Comparison of ENCODE assay signal across 19 cellular contexts in the genomic region with DNA sequence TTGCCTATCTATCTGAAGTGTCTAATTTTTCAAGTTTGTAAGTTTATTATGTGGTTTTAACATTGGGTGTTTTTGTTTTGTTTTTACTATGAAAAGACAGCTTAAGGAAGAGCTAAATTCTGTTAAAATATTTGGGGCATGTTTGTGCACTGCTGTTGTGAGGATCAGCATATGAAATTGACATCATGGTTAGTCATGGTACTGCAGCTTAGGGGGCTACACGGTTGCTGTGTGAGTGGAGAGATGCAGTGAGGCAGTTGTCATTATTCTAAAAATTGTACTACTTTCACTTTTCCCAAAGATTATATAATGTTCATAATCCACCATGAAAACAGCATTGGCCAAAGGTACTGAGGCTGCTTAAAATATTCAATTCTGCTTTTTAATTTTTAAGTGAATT. TPM values are rescaled to one million over a fixed set of nuclear protein-coding genes. Genes with fewer than 3 reads are reported as not detected.
DNase-seq lines count a peak whose midpoint lies in the region; ATAC-seq, FAIRE-seq and TF ChIP-seq lines count a peak whose summit lies in the region.
"Had no signal": no experiment of that assay in that cellular context is flagged by ENCODE, and none has a peak within 500 bp of the region (broad histone marks: within the 10 kb centered on the region; RNA-seq: fewer than 3 reads in every experiment).

No MANE protein-coding gene starts in this region.

- TF ChIP-seq CTCF in A549 (IDR thresholded peaks at IDR 0.05) (no peak), glutamatergic neuron (IDR thresholded peaks at IDR 0.05; ENCODE audit: partially characterized antibody, unreplicated experiment) (peak; percentile 16)

- H3K4me2 ChIP-seq in A549 (no peak overlapping the region), GM23248 (ENCODE audit: unreplicated experiment) (no peak overlapping the region)
- H3K4me2 ChIP-seq: neural progenitor cell had no signal

- H3F3A ChIP-seq in GM23248 (ENCODE audit: insufficient read depth): peaks cover 50% of the 10 kb centered on the region

- no peak overlapping the region for H3K4me3 Mint-ChIP-seq in activated T-helper 17 cell treated with anti-CD3 and anti-CD28 coated beads, Interleukin-2, amount 50 U/mL, for 72 hours
- no peak overlapping the region for H3K4me3 Mint-ChIP-seq in glutamatergic neuron (ENCODE audit: unreplicated experiment)
- H3K4me3 Mint-ChIP-seq: activated CD4-positive, alpha-beta T cell treated with anti-CD3 and anti-CD28 coated beads, Interleukin-2, amount 10 ng/mL, durations not matched to agents 7 days and 5 days; activated naive CD8-positive, alpha-beta T cell treated with anti-CD3 and anti-CD28 coated beads, Interleukin-2, amount 10 ng/mL, durations not matched to agents 7 days and 5 days; neural progenitor cell had no signal

- no peak for FAIRE-seq in A549 (lab: Jason Lieb, UNC)

- peaks cover 99% of the 10 kb centered on the region for H3K36me3 Mint-ChIP-seq in activated T-helper 17 cell treated with anti-CD3 and anti-CD28 coated beads, Interleukin-2, amount 50 U/mL, for 72 hours (ENCODE audit: low read depth)
- peaks cover 4% of the 10 kb centered on the region for H3K36me3 Mint-ChIP-seq in glutamatergic neuron (ENCODE audit: unreplicated experiment)

- TF ChIP-seq POLR2A in A549 (IDR thresholded peaks at IDR 0.05; ENCODE audit: low read length): no peak

- peak overlapping the region; percentile 58 for H3K27ac Mint-ChIP-seq in activated T-helper 17 cell treated with anti-CD3 and anti-CD28 coated beads, Interleukin-2, amount 50 U/mL, for 72 hours
- no peak overlapping the region for H3K27ac Mint-ChIP-seq in glutamatergic neuron (ENCODE audit: unreplicated experiment)
- H3K27ac Mint-ChIP-seq: activated CD4-positive, alpha-beta T cell treated with anti-CD3 and anti-CD28 coated beads, Interleukin-2, amount 10 ng/mL, durations not matched to agents 7 days and 5 days; activated naive CD8-positive, alpha-beta T cell treated with anti-CD3 and anti-CD28 coated beads, Interleukin-2, amount 10 ng/mL, durations not matched to agents 7 days and 5 days; neural progenitor cell had no signal

- H3K9me3 Mint-ChIP-seq in activated T-helper 17 cell treated with anti-CD3 and anti-CD28 coated beads, Interleukin-2, amount 50 U/mL, for 72 hours: no peaks in the 10 kb centered on the region
- H3K9me3 Mint-ChIP-seq in glutamatergic neuron (ENCODE audit: unreplicated experiment): no peaks in the 10 kb centered on the region
- H3K9me3 Mint-ChIP-seq: activated CD4-positive, alpha-beta T cell treated with anti-CD3 and anti-CD28 coated beads, Interleukin-2, amount 10 ng/mL, durations not matched to agents 7 days and 5 days; activated naive CD8-positive, alpha-beta T cell treated with anti-CD3 and anti-CD28 coated beads, Interleukin-2, amount 10 ng/mL, durations not matched to agents 7 days and 5 days; neural progenitor cell had no signal

- POLR2A ChIA-PET in A549 (lab: Yijun Ruan, JAX): no interaction called here

- CTCF ChIA-PET in A549 (lab: Yijun Ruan, JAX): interaction anchor here (0.6 kb wide), 1 partner anchor 1170 kb away, joined by 4 read pairs; no protein-coding TSS in a partner anchor

- no peak for TF ChIP-seq EP300 in A549 (IDR thresholded peaks at IDR 0.05)

- H3K27ac ChIP-seq in A549: no peak overlapping the region
- no peak overlapping the region for H3K27ac ChIP-seq in GM23248
- H3K27ac ChIP-seq: cardiac muscle cell, upper lobe of right lung had no signal

- WGBS in A549 (ENCODE audit: missing lambda C conversion rate): 39% methylated on average over 1 of the region's 1 CpG
- 3 to 4% methylated on average over 1 of the region's 1 CpG for WGBS in GM23248 (ENCODE audit: low coverage in 1 of 2, low lambda C conversion rate in 2 of 2, missing lambda C conversion rate in 2 of 2), 2 experiments

- H3K9me3 ChIP-seq in A549: no peaks in the 10 kb centered on the region
- no peaks in the 10 kb centered on the region for H3K9me3 ChIP-seq in GM23248 (ENCODE audit: low read depth)
- H3K9me3 ChIP-seq: upper lobe of right lung had no signal

- ATAC-seq in A549: 0 out of 6 replicates have a peak, but pooled peaks have one; percentile 55 to 58
- ATAC-seq in activated T-helper 17 cell treated with anti-CD3 and anti-CD28 coated beads, Interleukin-2, amount 50 U/mL, for 72 hours (replicated peaks): no peak
- ATAC-seq: stimulated activated naive CD8-positive, alpha-beta T cell treated with anti-CD3 and anti-CD28 coated beads, Interleukin-15, Interleukin-2, amounts not matched to agents 100 U/mL and 50 U/mL, for 24 hours; upper lobe of right lung had no signal

- H3K36me3 ChIP-seq in GM23248 (ENCODE audit: low read depth): peaks cover 53% of the 10 kb centered on the region

- H4K20me1 ChIP-seq in GM23248 (ENCODE audit: insufficient read depth): no peaks in the 10 kb centered on the region; the same call in 1 of the 2 replicates

- H3K27me3 Mint-ChIP-seq in activated T-helper 17 cell treated with anti-CD3 and anti-CD28 coated beads, Interleukin-2, amount 50 U/mL, for 72 hours: no peaks in the 10 kb centered on the region
- no peaks in the 10 kb centered on the region for H3K27me3 Mint-ChIP-seq in glutamatergic neuron (ENCODE audit: unreplicated experiment)
- H3K27me3 Mint-ChIP-seq: activated CD4-positive, alpha-beta T cell treated with anti-CD3 and anti-CD28 coated beads, Interleukin-2, amount 10 ng/mL, durations not matched to agents 7 days and 5 days; activated naive CD8-positive, alpha-beta T cell treated with anti-CD3 and anti-CD28 coated beads, Interleukin-2, amount 10 ng/mL, durations not matched to agents 7 days and 5 days had no signal

- H3K9me2 ChIP-seq in GM23248 (ENCODE audit: insufficient read depth): no peaks in the 10 kb centered on the region

- H2AFZ ChIP-seq in GM23248: no peak overlapping the region
- H2AFZ ChIP-seq: neural progenitor cell had no signal

- no peak for DNase-seq in A549 (ENCODE audit: low read depth in 1 of 2, low spot score in 1 of 2)
- peak; percentile 28 for DNase-seq in GM23248
- DNase-seq in glutamatergic neuron: no peak
- DNase-seq in NCI-H524 (lab: John Stamatoyannopoulos, UW): no peak
- DNase-seq in activated CD4-positive, alpha-beta T cell treated with anti-CD3 and anti-CD28 coated beads, Interleukin-2, amount 50 U/mL, for 4 hours: no peak
- no peak for DNase-seq in RPMI8226
- DNase-seq in HUDEP-2 (lab: John Stamatoyannopoulos, UW; ENCODE audit: unreplicated experiment in 76 of 76): no peak
- DNase-seq: activated CD4-positive, alpha-beta T cell treated with anti-CD3 and anti-CD28 coated beads, Interleukin-2, amount 10 ng/mL, durations not matched to agents 7 days and 5 days; activated naive CD8-positive, alpha-beta T cell treated with anti-CD3 and anti-CD28 coated beads, Interleukin-2, amount 10 ng/mL, durations not matched to agents 7 days and 5 days; activated T-cell treated with anti-CD3 and anti-CD28 coated beads, Interleukin-2, amount 50 U/mL, for 48 hours; kidney glomerular epithelial cell; MV-4-11; NCI-H526 treated with DMSO at 0.1 percent for 48 hours; OCI-M1; stimulated activated naive CD8-positive, alpha-beta T cell treated with anti-CD3 and anti-CD28 coated beads, Interleukin-15, Interleukin-2, amounts not matched to agents 100 U/mL and 50 U/mL, for 24 hours; upper lobe of right lung had no signal

- in situ Hi-C loops in GM23248 (cut with MboI): no loop called here

- peaks cover 24% of the 10 kb centered on the region for H3K4me1 ChIP-seq in A549
- peaks cover 39% of the 10 kb centered on the region for H3K4me1 ChIP-seq in GM23248 (ENCODE audit: insufficient read depth)

- 0 out of 2 replicates have a peak, but pooled peaks cover 4% of the 10 kb centered on the region for H3K79me2 ChIP-seq in GM23248 (ENCODE audit: insufficient read depth)

- H3K4me3 ChIP-seq in A549 (no peak overlapping the region), GM23248 (no peak overlapping the region)
- H3K4me3 ChIP-seq: cardiac muscle cell, neural progenitor cell, upper lobe of right lung had no signal

- TF ChIP-seq RAD21 in A549 (conservative IDR thresholded peaks at IDR 0.05 in 1 of 2, IDR thresholded peaks at IDR 0.05 in 1 of 2): no peak

- no peaks in the 10 kb centered on the region for H3K27me3 ChIP-seq in GM23248 (replicated peaks; ENCODE audit: insufficient read depth)
- H3K27me3 ChIP-seq: cardiac muscle cell, neural progenitor cell, upper lobe of right lung had no signal

- H3K9ac ChIP-seq in GM23248: no peak overlapping the region
- H3K9ac ChIP-seq: neural progenitor cell had no signal

- H3K4me1 Mint-ChIP-seq in activated T-helper 17 cell treated with anti-CD3 and anti-CD28 coated beads, Interleukin-2, amount 50 U/mL, for 72 hours: peaks cover 10% of the 10 kb centered on the region
- peaks cover 14% of the 10 kb centered on the region for H3K4me1 Mint-ChIP-seq in glutamatergic neuron (ENCODE audit: low read depth, unreplicated experiment)
- H3K4me1 Mint-ChIP-seq: neural progenitor cell had no signal

TF ChIP-seq in A549, 52 proteins besides CTCF, POLR2A, EP300 and RAD21 (continues in another document):
- TF ChIP-seq, protein P1, sequence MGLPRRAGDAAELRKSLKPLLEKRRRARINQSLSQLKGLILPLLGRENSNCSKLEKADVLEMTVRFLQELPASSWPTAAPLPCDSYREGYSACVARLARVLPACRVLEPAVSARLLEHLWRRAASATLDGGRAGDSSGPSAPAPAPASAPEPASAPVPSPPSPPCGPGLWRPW (IDR thresholded peaks at IDR 0.05): no peak
- TF ChIP-seq TP53 (CRISPR knock-in tag; IDR thresholded peaks at IDR 0.05): no peak
- no peak for TF ChIP-seq MAFK (IDR thresholded peaks at IDR 0.05; ENCODE audit: partially characterized antibody)

RNA-seq across cellular contexts. Expression of a gene that starts 49.0 kb away (rescaled TPM):
- 141 and 194 TPM in 2 replicates for polyA plus RNA-seq in A549 (2011; rRNA removed)
- 66.2 and 70.1 TPM in 2 replicates for polyA plus RNA-seq in A549 (2012; cell fraction: cytosol; rRNA removed)
- polyA plus RNA-seq in A549 (2012; cell fraction: nucleus; rRNA removed): 46.8 and 61.2 TPM in 2 replicates
- polyA plus RNA-seq in A549 (2017; fragmentation: RNase III; extraction: RNeasy Plus Mini Kit Qiagen cat#74134 plus additional on column Dnase treatment): 64.5 to 73.3 TPM (median 68.1 TPM) in 3 replicates
- polyA minus RNA-seq in A549 (2011; rRNA and poly(A)+ RNA removed): 160 and 171 TPM in 2 replicates
- total RNA-seq in GM23248 (2014; rRNA removed; shearing (Covaris generic)): 70.0 and 70.1 TPM in 2 replicates
- polyA plus RNA-seq in GM23248 (2016; fragmentation: Nextera tagmentation; extraction: Ambion mirVana): 65.6 and 67.9 TPM in 2 replicates
- total RNA-seq in activated T-helper 17 cell treated with anti-CD3 and anti-CD28 coated beads, Interleukin-2, amount 50 U/mL, for 72 hours: 10 to 100 TPM; 33.5 to 48.3 TPM
- total RNA-seq in glutamatergic neuron (ENCODE audit: unreplicated experiment): 59.6 TPM

RNA-seq across cellular contexts. Expression of a gene that starts 57.1 kb away (rescaled TPM):
- 8.3 and 9.8 TPM in 2 replicates for polyA plus RNA-seq in A549 (2011; rRNA removed)
- 2.6 and 3.5 TPM in 2 replicates for polyA plus RNA-seq in A549 (2012; cell fraction: cytosol; rRNA removed)
- 7.3 TPM in 2 replicates for polyA plus RNA-seq in A549 (2012; cell fraction: nucleus; rRNA removed)
- polyA plus RNA-seq in A549 (2017; fragmentation: RNase III; extraction: RNeasy Plus Mini Kit Qiagen cat#74134 plus additional on column Dnase treatment): 6.0 to 7.2 TPM (median 6.5 TPM) in 3 replicates
- 10.3 and 12.7 TPM in 2 replicates for polyA minus RNA-seq in A549 (2011; rRNA and poly(A)+ RNA removed)
- 13.3 and 21.2 TPM in 2 replicates for total RNA-seq in GM23248 (2014; rRNA removed; shearing (Covaris generic))
- 5.7 and 7.8 TPM in 2 replicates for polyA plus RNA-seq in GM23248 (2016; fragmentation: Nextera tagmentation; extraction: Ambion mirVana)
- total RNA-seq in activated T-helper 17 cell treated with anti-CD3 and anti-CD28 coated beads, Interleukin-2, amount 50 U/mL, for 72 hours: not detected
- 63.0 TPM for total RNA-seq in glutamatergic neuron (ENCODE audit: unreplicated experiment)
- total RNA-seq: activated CD4-positive, alpha-beta T cell treated with anti-CD3 and anti-CD28 coated beads, Interleukin-2, amount 10 ng/mL, durations not matched to agents 7 days and 5 days; activated naive CD8-positive, alpha-beta T cell treated with anti-CD3 and anti-CD28 coated beads, Interleukin-2, amount 10 ng/mL, durations not matched to agents 7 days and 5 days had no signal

Comparison
In these comparisons a context has a peak if more than half of its experiments do, and no peak if none do; other contexts are left out.
1. RNA of a gene that starts 57.1 kb away (total RNA-seq): 63.0 TPM in glutamatergic neuron (single experiment) and 13.3 to 21.2 TPM in GM23248; not detected in activated T-helper 17 cell treated with anti-CD3 and anti-CD28 coated beads, Interleukin-2, amount 50 U/mL, for 72 hours; every median in the first group is over 10 times any median in the second.